8 cellular contexts compared by ENCODE assay signal in the genomic region with DNA sequence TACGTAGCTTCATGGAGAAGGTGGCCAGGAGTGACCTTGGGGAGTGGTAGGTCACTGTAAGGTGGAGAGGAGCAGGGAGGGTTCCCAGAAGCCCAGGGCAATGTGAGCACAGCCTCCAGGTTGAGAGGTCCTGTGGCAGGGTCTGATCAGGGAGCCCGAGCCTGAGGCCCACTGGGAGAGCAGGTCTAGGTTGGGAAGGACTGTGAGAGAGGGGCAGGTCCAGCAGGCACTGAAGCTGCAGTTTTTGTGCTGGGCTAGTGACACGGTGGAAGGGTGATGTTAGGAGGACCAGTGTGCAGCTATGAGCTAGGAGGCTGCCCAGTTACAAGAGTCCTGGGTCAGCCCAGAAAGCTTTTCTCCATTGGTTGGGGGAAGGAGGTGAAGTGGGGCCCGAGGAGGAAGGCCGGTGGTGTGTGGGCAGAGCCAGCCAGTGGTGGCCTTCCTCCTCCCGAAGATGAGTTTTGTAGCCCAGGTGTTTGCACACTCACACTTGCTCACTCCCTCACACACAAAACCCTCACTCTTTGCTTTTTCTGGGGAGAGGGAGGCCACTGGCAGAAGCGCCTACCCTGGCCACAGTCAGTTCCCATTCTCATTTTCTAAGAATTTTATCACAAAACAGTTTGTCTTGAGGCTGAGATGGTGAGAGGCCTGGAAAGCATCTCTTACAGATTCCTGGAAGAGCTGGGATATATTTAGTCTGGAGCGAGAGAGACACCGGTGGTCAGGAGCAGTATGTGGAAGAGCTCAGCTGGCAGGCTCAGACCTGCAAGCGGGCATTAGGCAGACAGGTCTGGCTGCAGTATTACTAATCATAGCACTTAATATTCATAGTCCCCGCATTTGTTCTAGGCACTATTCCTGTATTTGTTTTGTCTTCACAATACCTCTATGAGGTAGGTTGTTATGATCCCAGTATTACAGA. TPM values are rescaled to one million over a fixed set of nuclear protein-coding genes. Genes with fewer than 3 reads are reported as not detected.
DNase-seq lines count a peak whose midpoint lies in the region; TF ChIP-seq lines count a peak whose summit lies in the region.

No MANE protein-coding gene starts in this region.

- intact Hi-C loops in CD14-positive monocyte (cut with micrococcal nuclease), result loop anchor here in 1 of 2 donors (5.0 kb wide), 1 partner anchor 121 kb away; a partner anchor contains a TSS

- peak overlapping the region in 1 of 2 donors; percentile 42 for H3K4me3 Mint-ChIP-seq in CD14-positive monocyte

- peaks cover 3 to 19% of the 10 kb centered on the region in 2 donors for H3K36me3 Mint-ChIP-seq in CD14-positive monocyte

- H3K9me3 ChIP-seq in WERI-Rb-1 (ENCODE audit: severe bottlenecking), result peaks cover 14% of the 10 kb centered on the region

- peaks cover 3 to 17% (median 7%) of the 10 kb centered on the region in 3 donors for H3K27me3 Mint-ChIP-seq in CD14-positive monocyte (ENCODE audit: low read depth in 3 of 3)

- peaks cover 12% of the 10 kb centered on the region for H3K36me3 ChIP-seq in WERI-Rb-1

- H3K4me3 ChIP-seq in WERI-Rb-1 (ENCODE audit: low read depth, low read length) (no peak overlapping the region), skin epidermis (no peak overlapping the region)

- H3K4me1 Mint-ChIP-seq in CD14-positive monocyte, result peaks cover 22% of the 10 kb centered on the region

- H3K27ac ChIP-seq in WERI-Rb-1, result no peak overlapping the region
- H3K27ac ChIP-seq in skin epidermis, result peak overlapping the region in 12 of 21 experiments; percentile 16 to 86 (median 48)

- DNase-seq in NCI-H1105 treated with DMSO at 0.1 percent for 48 hours (lab: John Stamatoyannopoulos, UW), result peak; percentile 5
- DNase-seq in NCI-H1105 (lab: John Stamatoyannopoulos, UW), result no peak
- no peak for DNase-seq in WERI-Rb-1
- DNase-seq in glomerular visceral epithelial cell (ENCODE audit: extremely low spot score), result peak; percentile 17
- no peak for DNase-seq in 8988T
- no peak for DNase-seq in CD14-positive monocyte (ENCODE audit: low spot score)
- DNase-seq in NCI-H2171 treated with DMSO at 0.1 percent for 48 hours (lab: John Stamatoyannopoulos, UW), result no peak

- peak; percentile 30; the same call in 1 of the 2 replicates for TF ChIP-seq CTCF in WERI-Rb-1 (IDR thresholded peaks at IDR 0.05; ENCODE audit: low read depth, low read length)
- TF ChIP-seq CTCF in CD14-positive monocyte (IDR thresholded peaks at IDR 0.05), result no peak

- H3K27ac Mint-ChIP-seq in CD14-positive monocyte, result peak overlapping the region in 3 of 7 donors; percentile 16 to 26 (median 24)

- H3K9me3 Mint-ChIP-seq in CD14-positive monocyte, result peaks cover 15 to 28% (median 24%) of the 10 kb centered on the region in 7 donors

- H3K27me3 ChIP-seq in WERI-Rb-1 (ENCODE audit: insufficient read depth, low read depth, severe bottlenecking), result no peaks in the 10 kb centered on the region

RNA-seq across cellular contexts. Expression of a gene that starts 57.1 kb away (rescaled TPM):
- polyA plus RNA-seq in CD14-positive monocyte, result 10 to 100 TPM; 43.4 to 52.8 TPM

Comparison
In these comparisons a context has a peak if more than half of its experiments do, and no peak if none do; other contexts are left out.
1. DNase-seq: peak in NCI-H1105 treated with DMSO at 0.1 percent for 48 hours (single experiment) and glomerular visceral epithelial cell (single experiment); none in NCI-H1105 (single experiment), WERI-Rb-1 (single experiment), 8988T (single experiment), CD14-positive monocyte (single experiment) and NCI-H2171 treated with DMSO at 0.1 percent for 48 hours (single experiment).